8 cellular contexts compared by ENCODE assay signal in the genomic region with DNA sequence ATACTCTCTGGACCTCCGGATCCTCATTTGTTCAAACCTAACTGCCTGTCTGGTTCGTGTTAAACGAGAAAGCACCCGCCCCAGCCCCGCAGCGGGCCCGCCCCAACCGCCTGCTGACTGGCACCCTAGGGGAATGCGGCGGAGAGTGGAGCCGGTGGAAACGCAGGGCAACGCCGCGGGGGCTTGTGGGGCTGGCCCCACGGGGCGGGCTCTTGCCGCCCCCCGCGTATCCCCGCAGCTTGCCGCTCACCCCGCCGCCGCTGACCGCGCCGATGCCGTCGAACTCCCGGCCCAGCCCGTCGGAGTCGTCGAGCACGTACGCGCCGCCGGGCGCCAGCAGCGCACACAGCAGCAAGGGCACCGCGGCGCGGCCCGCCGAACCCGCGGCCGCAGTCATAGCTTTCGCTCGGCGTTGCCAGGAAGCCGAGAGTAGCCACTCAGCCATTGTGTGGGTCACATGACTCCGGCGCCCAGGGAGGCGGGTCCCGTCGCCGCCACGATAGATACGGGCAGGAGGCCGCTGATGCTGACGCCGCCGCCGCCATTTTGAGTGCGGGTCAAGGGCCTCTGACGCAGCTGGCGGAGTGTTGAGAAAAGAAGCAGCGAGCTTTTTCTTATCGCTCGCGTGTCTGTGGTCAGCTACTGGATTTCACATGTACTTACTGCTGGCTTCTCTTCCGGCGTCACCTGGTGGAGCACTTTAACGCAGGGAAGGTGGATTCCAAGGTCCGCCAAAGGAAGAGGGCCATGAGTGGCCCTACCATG. TPM values are rescaled to one million over a fixed set of nuclear protein-coding genes. Genes with fewer than 3 reads are reported as not detected.
DNase-seq lines count a peak whose midpoint lies in the region; ATAC-seq and TF ChIP-seq lines count a peak whose summit lies in the region.

A gene (minus strand): TSS at position 463 of the 765 bp plus-strand sequence. CDS start 18 bp downstream, at position 445.

- H3K4me3 ChIP-seq in BLaER1: peak within 1 kb of the TSS; percentile 76

- H3K4me1 Mint-ChIP-seq in endothelial cell (ENCODE audit: unreplicated experiment): peaks cover 37% of the 10 kb centered on the region

- no peaks in the 10 kb centered on the region for H3K9me3 Mint-ChIP-seq in endothelial cell (ENCODE audit: unreplicated experiment)

- H3K4me1 ChIP-seq in BLaER1: peaks cover 29% of the 10 kb centered on the region

- peak within 1 kb of the TSS; percentile 79 for H3K9ac ChIP-seq in BLaER1

- H3K27me3 Mint-ChIP-seq in endothelial cell (ENCODE audit: unreplicated experiment): peaks cover 7% of the 10 kb centered on the region

- peaks cover 14% of the 10 kb centered on the region for H3K9me3 ChIP-seq in BLaER1

- peak; percentile 87 for DNase-seq in NOMO-1 treated with dmso at 0.1 percent for 144 hours (lab: John Stamatoyannopoulos, UW; ENCODE audit: unreplicated experiment)
- peak; percentile 91 for DNase-seq in activated T-cell treated with anti-CD3 and anti-CD28 coated beads for 24 hours (ENCODE audit: low read depth)
- peak; percentile 92 for DNase-seq in endothelial cell (ENCODE audit: low spot score)
- DNase-seq in midbrain (lab: John Stamatoyannopoulos, UW): peak; percentile 95
- DNase-seq in stimulated activated CD8-positive, alpha-beta memory T cell treated with anti-CD3 and anti-CD28 coated beads, Interleukin-15, amount 100 ng/mL, for 48 hours (ENCODE audit: low read depth in 2 of 2): peak; percentile 95

- ATAC-seq in GM19324 (IDR thresholded peaks at IDR 0.05; ENCODE audit: low FRiP score, unreplicated experiment) (peak; percentile 96), HG03521 (IDR thresholded peaks at IDR 0.05; ENCODE audit: unreplicated experiment) (peak; percentile 86)

- H3K36me3 Mint-ChIP-seq in endothelial cell (ENCODE audit: low read depth, unreplicated experiment): no peaks in the 10 kb centered on the region

- peaks cover 7% of the 10 kb centered on the region; the same call in 1 of the 2 replicates for H3K27me3 ChIP-seq in BLaER1

- no peaks in the 10 kb centered on the region for H4K20me1 ChIP-seq in BLaER1

- TF ChIP-seq CTCF in endothelial cell (IDR thresholded peaks at IDR 0.05; ENCODE audit: unreplicated experiment): no peak

- peak within 1 kb of the TSS; percentile 94 for H3K4me3 Mint-ChIP-seq in endothelial cell (ENCODE audit: unreplicated experiment)

- H3K27ac ChIP-seq in BLaER1: peak within 1 kb of the TSS; percentile 87

- peak within 1 kb of the TSS; percentile 87 for H3K27ac Mint-ChIP-seq in endothelial cell (ENCODE audit: unreplicated experiment)

- H3K4me2 ChIP-seq in BLaER1: peak within 1 kb of the TSS; percentile 85

- H3K36me3 ChIP-seq in BLaER1: no peaks in the 10 kb centered on the region

RNA-seq across cellular contexts. Expression of the gene that starts here (rescaled TPM):
- total RNA-seq in endothelial cell (ENCODE audit: unreplicated experiment): 77.1 TPM

Comparison
In these comparisons a context has a peak if more than half of its experiments do, and no peak if none do; other contexts are left out.
1. Peak in every context shown above with its lines: DNase-seq, ATAC-seq, H3K4me3 ChIP-seq and H3K27ac ChIP-seq.